8 cellular contexts compared by ENCODE assay signal in genomic region chr18:79965119-79965902, GRCh38. TPM values are rescaled to one million over a fixed set of nuclear protein-coding genes. Genes with fewer than 3 reads are reported as not detected.
A peak's percentile ranks its signal among the peaks of the same experiment; 100 is the strongest.
DNase-seq lines count a peak whose midpoint lies in the region; ATAC-seq and TF ChIP-seq lines count a peak whose summit lies in the region.

No MANE protein-coding gene starts in this region.

- peak; percentile 22 for DNase-seq in activated CD4-positive, alpha-beta T cell treated with anti-CD3 and anti-CD28 coated beads, Interleukin-2, amount 10 ng/mL, durations not matched to agents 7 days and 5 days
- DNase-seq in activated CD4-positive, alpha-beta T cell treated with anti-CD3 and anti-CD28 coated beads, Interleukin-2, amount 50 U/mL, for 1 hour: no peak
- DNase-seq in NCI-H1930 (lab: John Stamatoyannopoulos, UW) (peak; percentile 9 to 23), astrocyte of the hippocampus (ENCODE audit: low read depth, low spot score) (peak; percentile 63), hepatic stellate cell (ENCODE audit: low spot score) (peak; percentile 71), gastrocnemius medialis (no peak), GOT3 (lab: John Stamatoyannopoulos, UW) (no peak), GM10248 (ENCODE audit: extremely low spot score) (no peak)

- H3K27me3 ChIP-seq in gastrocnemius medialis: peaks cover 0 to 3% (median 0%) of the 10 kb centered on the region in 3 donors

- no peak for TF ChIP-seq POLR2A in gastrocnemius medialis (IDR thresholded peaks at IDR 0.05)

- peaks cover 51% of the 10 kb centered on the region for H3K4me1 Mint-ChIP-seq in activated CD4-positive, alpha-beta T cell treated with anti-CD3 and anti-CD28 coated beads, Interleukin-2, amount 10 ng/mL, durations not matched to agents 7 days and 5 days

- H3K27ac ChIP-seq in gastrocnemius medialis: peak overlapping the region; percentile 65 to 81 (median 72)

- intact Hi-C loops in gastrocnemius medialis (cut with DNase I; ENCODE audit: low total_unique reads): loop anchor here (2.0 kb wide), 1 partner anchor 23 kb away; the partner anchor contains the start of gene TXNL4A

- POLR2A ChIA-PET in activated CD4-positive, alpha-beta T cell treated with anti-CD3 and anti-CD28 coated beads, Interleukin-2, amount 10 ng/mL, durations not matched to agents 7 days and 5 days (lab: Charles Lee): no interaction called here
- POLR2A ChIA-PET in GM10248 (lab: Yijun Ruan, JAX): no interaction called here

- CTCF ChIA-PET in activated CD4-positive, alpha-beta T cell treated with anti-CD3 and anti-CD28 coated beads, Interleukin-2, amount 10 ng/mL, durations not matched to agents 7 days and 5 days (lab: Charles Lee): no interaction called here
- CTCF ChIA-PET in GM10248 (lab: Yijun Ruan, JAX): interaction anchor here (1.0 to 4.3 kb wide), 4 partner anchors 12 to 189 kb away, joined by 3 to 25 read pairs (median 8); partner anchors contain the start of gene TXNL4A

- H3K27me3 Mint-ChIP-seq in activated CD4-positive, alpha-beta T cell treated with anti-CD3 and anti-CD28 coated beads, Interleukin-2, amount 10 ng/mL, durations not matched to agents 7 days and 5 days: no peaks in the 10 kb centered on the region

- H3K36me3 Mint-ChIP-seq in activated CD4-positive, alpha-beta T cell treated with anti-CD3 and anti-CD28 coated beads, Interleukin-2, amount 10 ng/mL, durations not matched to agents 7 days and 5 days (ENCODE audit: low read depth): peaks cover 4% of the 10 kb centered on the region

- H3K4me3 Mint-ChIP-seq in activated CD4-positive, alpha-beta T cell treated with anti-CD3 and anti-CD28 coated beads, Interleukin-2, amount 10 ng/mL, durations not matched to agents 7 days and 5 days: peak overlapping the region; percentile 75

- in situ Hi-C loops in gastrocnemius medialis (cut with MboI; ENCODE audit: low sequenced_read_pairs in 4 of 4): no loop called here

- peaks cover 0 to 3% of the 10 kb centered on the region in 2 donors for H3K36me3 ChIP-seq in gastrocnemius medialis

- peak overlapping the region; percentile 51 to 88 (median 57) for H3K4me3 ChIP-seq in gastrocnemius medialis

- ATAC-seq in gastrocnemius medialis: peak; percentile 47 to 53

- no peaks in the 10 kb centered on the region for H3K9me3 ChIP-seq in gastrocnemius medialis

- peaks cover 3 to 4% of the 10 kb centered on the region in 2 donors for H3K4me1 ChIP-seq in gastrocnemius medialis

- H3K27ac Mint-ChIP-seq in activated CD4-positive, alpha-beta T cell treated with anti-CD3 and anti-CD28 coated beads, Interleukin-2, amount 10 ng/mL, durations not matched to agents 7 days and 5 days: peak overlapping the region; percentile 89

- no peaks in the 10 kb centered on the region for H3K9me3 Mint-ChIP-seq in activated CD4-positive, alpha-beta T cell treated with anti-CD3 and anti-CD28 coated beads, Interleukin-2, amount 10 ng/mL, durations not matched to agents 7 days and 5 days

- TF ChIP-seq CTCF in gastrocnemius medialis (IDR thresholded peaks at IDR 0.05 in 4 of 5, conservative IDR thresholded peaks at IDR 0.05 in 1 of 5) (no peak), GM10248 (IDR thresholded peaks at IDR 0.05; ENCODE audit: control extremely low read depth, extremely low read depth, low read depth, missing control alignments) (no peak)

RNA-seq across cellular contexts. Expression of gene HSBP1L1, which starts 0.9 kb away (rescaled TPM):
- 10 to 100 TPM in 1 of 2 experiments, 1 to 10 TPM in 1; 7.2 to 11.5 TPM for total RNA-seq in activated CD4-positive, alpha-beta T cell treated with anti-CD3 and anti-CD28 coated beads, Interleukin-2, amount 10 ng/mL, durations not matched to agents 7 days and 5 days
- 10 to 100 TPM in 1 of 4 donors, 1 to 10 TPM in 2, under 1 TPM in 1; 0.94 to 13.4 (median 6.9) TPM for total RNA-seq in gastrocnemius medialis

RNA-seq across cellular contexts. Expression of gene SLC66A2, which starts 13.9 kb away (rescaled TPM):
- total RNA-seq in activated CD4-positive, alpha-beta T cell treated with anti-CD3 and anti-CD28 coated beads, Interleukin-2, amount 10 ng/mL, durations not matched to agents 7 days and 5 days: 10 to 100 TPM; 28.3 to 34.6 TPM
- total RNA-seq in gastrocnemius medialis: 100 to 1,000 TPM in 2 of 4 donors, 10 to 100 TPM in 2; 43.3 to 121 (median 107) TPM

RNA-seq across cellular contexts. Expression of gene TXNL4A, which starts 23.1 kb away (rescaled TPM):
- 100 to 1,000 TPM; 131 TPM for total RNA-seq in activated CD4-positive, alpha-beta T cell treated with anti-CD3 and anti-CD28 coated beads, Interleukin-2, amount 10 ng/mL, durations not matched to agents 7 days and 5 days
- 100 to 1,000 TPM in 1 of 4 donors, 10 to 100 TPM in 3; 39.9 to 105 (median 66.4) TPM for total RNA-seq in gastrocnemius medialis

Comparison
In these comparisons a context has a peak if more than half of its experiments do, and no peak if none do; other contexts are left out.
1. DNase-seq: peak in activated CD4-positive, alpha-beta T cell treated with anti-CD3 and anti-CD28 coated beads, Interleukin-2, amount 10 ng/mL, durations not matched to agents 7 days and 5 days (single experiment), NCI-H1930 (2 of 2), astrocyte of the hippocampus (single experiment) and hepatic stellate cell (single experiment); none in activated CD4-positive, alpha-beta T cell treated with anti-CD3 and anti-CD28 coated beads, Interleukin-2, amount 50 U/mL, for 1 hour (single experiment), gastrocnemius medialis (0 of 2), GOT3 (single experiment) and GM10248 (single experiment).